In the genomic region with DNA sequence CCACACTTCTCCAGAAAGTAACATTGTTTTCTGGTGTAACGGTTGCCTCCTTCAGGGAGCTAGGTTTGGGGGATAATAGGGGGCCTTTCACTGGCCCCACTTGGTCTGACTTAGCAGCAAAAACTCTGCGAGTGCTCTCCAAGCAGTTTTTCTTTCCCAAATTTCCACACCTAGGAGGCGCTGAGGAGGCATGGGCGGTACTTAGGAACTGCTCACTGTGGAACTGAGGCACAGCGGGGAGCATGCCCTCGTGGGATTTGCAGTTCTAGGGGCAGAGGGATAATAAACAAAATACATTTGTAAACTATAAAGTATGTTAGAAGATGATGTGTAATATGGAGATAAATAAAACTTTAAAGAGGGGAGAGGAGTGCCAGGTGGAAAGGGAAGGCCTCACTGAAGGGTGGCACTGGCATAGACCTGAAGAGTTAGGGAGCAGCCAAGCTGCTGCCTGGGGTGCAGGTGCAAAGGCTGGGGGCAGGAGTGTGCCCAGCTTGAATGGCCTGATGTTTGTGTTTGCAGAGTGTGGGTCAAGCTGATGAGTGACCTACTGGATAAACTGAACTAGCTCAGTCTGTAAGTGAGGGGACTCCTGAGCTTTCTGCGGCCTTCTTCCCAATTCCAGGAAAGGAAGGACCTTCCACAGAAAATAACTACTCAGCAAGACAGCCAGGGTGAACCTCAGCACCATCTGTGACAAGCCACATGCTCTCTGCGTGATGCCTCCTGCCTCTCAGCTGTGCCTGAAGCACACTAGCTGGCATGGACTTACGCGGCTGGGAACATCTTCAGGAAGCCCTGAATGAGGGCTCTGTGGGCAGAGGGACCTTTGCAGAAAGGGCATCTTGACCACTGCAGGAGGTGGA, we compare ENCODE assay signal across 9 cellular contexts. TPM values are rescaled to one million over a fixed set of nuclear protein-coding genes. Genes with fewer than 3 reads are reported as not detected.
A peak's percentile ranks its signal among the peaks of the same experiment; 100 is the strongest.
DNase-seq lines count a peak whose midpoint lies in the region; ATAC-seq and TF ChIP-seq lines count a peak whose summit lies in the region.
"Had no signal": no experiment of that assay in that cellular context is flagged by ENCODE, and none has a peak within 500 bp of the region (broad histone marks: within the 10 kb centered on the region; RNA-seq: fewer than 3 reads in every experiment).

No MANE protein-coding gene starts in this region.

- no peaks in the 10 kb centered on the region for H3K36me3 Mint-ChIP-seq in activated naive CD8-positive, alpha-beta T cell
- no peaks in the 10 kb centered on the region for H3K36me3 Mint-ChIP-seq in activated naive CD8-positive, alpha-beta T cell treated with anti-CD3 and anti-CD28 coated beads for 36 hours

- TF ChIP-seq CTCF in breast epithelium (IDR thresholded peaks at IDR 0.05) (no peak), right lobe of liver (IDR thresholded peaks at IDR 0.05) (peak; percentile 31 to 59 (median 42)), uterus (IDR thresholded peaks at IDR 0.05) (peak; percentile 20 to 50 (median 36))

- H3K4me1 ChIP-seq in breast epithelium: peaks cover 13 to 14% of the 10 kb centered on the region in 2 donors
- H3K4me1 ChIP-seq in right lobe of liver: peaks cover 0 to 52% (median 30%) of the 10 kb centered on the region in 4 donors
- peaks cover 37 to 42% of the 10 kb centered on the region in 2 donors for H3K4me1 ChIP-seq in uterus

- intact Hi-C loops in breast epithelium (cut with DNase I; ENCODE audit: low total_unique reads) (no loop called here), right lobe of liver (cut with DNase I) (no loop called here), uterus (cut with DNase I; ENCODE audit: low total_unique reads) (no loop called here)

- no peaks in the 10 kb centered on the region for H3K27me3 Mint-ChIP-seq in activated naive CD8-positive, alpha-beta T cell
- peaks cover 5% of the 10 kb centered on the region for H3K27me3 Mint-ChIP-seq in activated naive CD8-positive, alpha-beta T cell treated with anti-CD3 and anti-CD28 coated beads for 36 hours

- H3K36me3 ChIP-seq in breast epithelium: no peaks in the 10 kb centered on the region
- H3K36me3 ChIP-seq in right lobe of liver: peaks cover 0 to 7% (median 0%) of the 10 kb centered on the region in 4 donors
- H3K36me3 ChIP-seq in uterus: no peaks in the 10 kb centered on the region

- no peak overlapping the region for H3K27ac Mint-ChIP-seq in activated naive CD8-positive, alpha-beta T cell
- H3K27ac Mint-ChIP-seq in activated naive CD8-positive, alpha-beta T cell treated with anti-CD3 and anti-CD28 coated beads for 36 hours: no peak overlapping the region

- peak overlapping the region; percentile 82 to 91 for H3K27ac ChIP-seq in breast epithelium
- H3K27ac ChIP-seq in right lobe of liver: peak overlapping the region; percentile 78 to 89 (median 80)
- peak overlapping the region; percentile 94 to 99 for H3K27ac ChIP-seq in uterus

- peak overlapping the region; percentile 60 to 77 (median 76) for H3K4me3 ChIP-seq in breast epithelium
- peak overlapping the region; percentile 70 to 84 (median 76) for H3K4me3 ChIP-seq in right lobe of liver
- H3K4me3 ChIP-seq in uterus: peak overlapping the region; percentile 75 to 76

- H3K9me3 Mint-ChIP-seq in activated naive CD8-positive, alpha-beta T cell (ENCODE audit: low read depth): no peaks in the 10 kb centered on the region
- H3K9me3 Mint-ChIP-seq in activated naive CD8-positive, alpha-beta T cell treated with anti-CD3 and anti-CD28 coated beads for 36 hours: no peaks in the 10 kb centered on the region

- WGBS in right lobe of liver (ENCODE audit: insufficient coverage, low coverage, low lambda C conversion rate, missing lambda C conversion rate): 11% methylated on average over 7 of the region's 10 CpGs

- no peak for DNase-seq in activated naive CD8-positive, alpha-beta T cell treated with anti-CD3 and anti-CD28 coated beads for 36 hours
- DNase-seq in breast epithelium (ENCODE audit: low spot score in 2 of 2): no peak
- peak in 2 of 3 donors; percentile 79 to 81 for DNase-seq in right lobe of liver
- DNase-seq in uterus: no peak
- DNase-seq in D341Med (ENCODE audit: low spot score): no peak
- no peak for DNase-seq in SKM-1 treated with dmso at 0.1 percent for 144 hours (lab: John Stamatoyannopoulos, UW; ENCODE audit: unreplicated experiment)
- DNase-seq: GF-D8 had no signal

- peaks cover 13% of the 10 kb centered on the region for H3K4me1 Mint-ChIP-seq in activated naive CD8-positive, alpha-beta T cell (ENCODE audit: low read depth)
- H3K4me1 Mint-ChIP-seq in activated naive CD8-positive, alpha-beta T cell treated with anti-CD3 and anti-CD28 coated beads for 36 hours: peaks cover 13% of the 10 kb centered on the region

- peak; percentile 15 to 52 (median 38) for ATAC-seq in right lobe of liver
- ATAC-seq in GM21529 (IDR thresholded peaks at IDR 0.05; ENCODE audit: unreplicated experiment): no peak

- TF ChIP-seq POLR2A in breast epithelium (IDR thresholded peaks at IDR 0.05) (no peak), right lobe of liver (IDR thresholded peaks at IDR 0.05) (no peak), uterus (IDR thresholded peaks at IDR 0.05) (no peak)

- peak overlapping the region; percentile 84 for H3K4me3 Mint-ChIP-seq in activated naive CD8-positive, alpha-beta T cell
- no peak overlapping the region for H3K4me3 Mint-ChIP-seq in activated naive CD8-positive, alpha-beta T cell treated with anti-CD3 and anti-CD28 coated beads for 36 hours

- H3K27me3 ChIP-seq in breast epithelium (no peaks in the 10 kb centered on the region), right lobe of liver (no peaks in the 10 kb centered on the region), uterus (no peaks in the 10 kb centered on the region)

- H3K9me3 ChIP-seq in breast epithelium (no peaks in the 10 kb centered on the region), right lobe of liver (no peaks in the 10 kb centered on the region), uterus (no peaks in the 10 kb centered on the region)

RNA-seq across cellular contexts. Expression of gene EPHX1, which starts 1.9 kb away (rescaled TPM):
- total RNA-seq in activated naive CD8-positive, alpha-beta T cell treated with anti-CD3 and anti-CD28 coated beads for 36 hours: 1 to 10 TPM; 2.7 to 4.3 TPM
- total RNA-seq in breast epithelium: 100 to 1,000 TPM in 1 of 3 donors, 10 to 100 TPM in 2; 63.6 to 168 (median 67.3) TPM
- 1,000 to 10,000 TPM in 3 of 6 experiments, 100 to 1,000 TPM in 3; 331 to 4,402 (median 1,032) TPM for total RNA-seq in right lobe of liver
- total RNA-seq in uterus: 100 to 1,000 TPM in 1 of 4 donors, 10 to 100 TPM in 3; 51.2 to 156 (median 55.3) TPM

RNA-seq across cellular contexts. Expression of gene SRP9, which starts 34.2 kb away (rescaled TPM):
- 100 to 1,000 TPM; 335 to 350 TPM for total RNA-seq in activated naive CD8-positive, alpha-beta T cell treated with anti-CD3 and anti-CD28 coated beads for 36 hours
- total RNA-seq in breast epithelium (100 to 1,000 TPM; 168 to 251 (median 205) TPM), right lobe of liver (100 to 1,000 TPM; 132 to 150 (median 141) TPM), uterus (100 to 1,000 TPM; 169 to 551 (median 202) TPM)

Comparison
In these comparisons a context has a peak if more than half of its experiments do, and no peak if none do; other contexts are left out.
1. DNase-seq: peak in right lobe of liver (2 of 3); none in activated naive CD8-positive, alpha-beta T cell treated with anti-CD3 and anti-CD28 coated beads for 36 hours (single experiment), breast epithelium (0 of 2), uterus (0 of 2), D341Med (single experiment) and SKM-1 treated with dmso at 0.1 percent for 144 hours (single experiment).
2. CTCF ChIP-seq: peak in right lobe of liver (4 of 4) and uterus (4 of 4); none in breast epithelium (0 of 3).
3. RNA of gene EPHX1, which starts 1.9 kb away (total RNA-seq): 331 to 4,402 TPM in right lobe of liver, 63.6 to 168 TPM in breast epithelium and 51.2 to 156 TPM in uterus; 2.7 to 4.3 TPM in activated naive CD8-positive, alpha-beta T cell treated with anti-CD3 and anti-CD28 coated beads for 36 hours; every median in the first group is over 4 times any median in the second.
4. Peak in every context shown above with its lines, with median percentiles within 50 percentile points of each other: H3K27ac ChIP-seq and H3K4me3 ChIP-seq.